Comparison of ENCODE assay signal across 17 cellular contexts in genomic region chr2:235688511-235689426, GRCh38.
"Had no signal": no experiment of that assay in that cellular context is flagged by ENCODE, and none has a peak within 500 bp of the region (broad histone marks: within the 10 kb centered on the region; RNA-seq: fewer than 3 reads in every experiment).

No MANE protein-coding gene starts in this region.

- ATAC-seq: gastroesophageal sphincter; naive thymus-derived CD8-positive, alpha-beta T cell; stimulated activated memory B cell treated with anti-CD40 and anti-IgM and Interleukin-4, amounts not matched to agents 10 μg/mL and 1 μg/mL and 100 μg/mL, for 72 hours had no signal

- H3K36me3 Mint-ChIP-seq: activated naive CD8-positive, alpha-beta T cell treated with anti-CD3 and anti-CD28 coated beads, Interleukin-2, amount 10 ng/mL, durations not matched to agents 7 days and 5 days; naive thymus-derived CD8-positive, alpha-beta T cell; stimulated activated memory B cell treated with anti-CD40 and anti-IgM and Interleukin-4, amounts not matched to agents 10 μg/mL and 1 μg/mL and 100 μg/mL, for 72 hours had no signal

- H3K36me3 ChIP-seq: ascending aorta, gastroesophageal sphincter had no signal

- H3K4me1 ChIP-seq: ascending aorta, SJSA1 had no signal

- DNase-seq: activated CD4-positive, alpha-beta T cell treated with anti-CD3 and anti-CD28 coated beads for 1 hour; activated CD4-positive, alpha-beta T cell treated with anti-CD3 and anti-CD28 coated beads, Interleukin-2, amount 50 U/mL, for 48 hours; activated gamma-delta T cell; activated naive CD8-positive, alpha-beta T cell treated with anti-CD3 and anti-CD28 coated beads, Interleukin-2, amount 10 ng/mL, durations not matched to agents 7 days and 5 days; activated T-cell treated with anti-CD3 and anti-CD28 coated beads, Interleukin-2, amount 50 U/mL, for 48 hours; effector memory CD4-positive, alpha-beta T cell; kidney; naive thymus-derived CD8-positive, alpha-beta T cell; retina; SW 1271 had no signal

- H3K9me3 ChIP-seq: ascending aorta, gastroesophageal sphincter, SJSA1 had no signal

- H3K4me3 Mint-ChIP-seq: activated naive CD8-positive, alpha-beta T cell treated with anti-CD3 and anti-CD28 coated beads, Interleukin-2, amount 10 ng/mL, durations not matched to agents 7 days and 5 days; naive thymus-derived CD8-positive, alpha-beta T cell; stimulated activated memory B cell treated with anti-CD40 and anti-IgM and Interleukin-4, amounts not matched to agents 10 μg/mL and 1 μg/mL and 100 μg/mL, for 72 hours; T-helper 2 cell treated with Interferon-gamma antibody and Interleukin-4, amounts not matched to agents 5 μg/mL and 100 μg/mL, for 36 hours had no signal

- H3K4me3 ChIP-seq: ascending aorta, gastroesophageal sphincter, SJSA1, skin epidermis had no signal

- H3K27ac ChIP-seq: ascending aorta, epithelial cell of prostate, gastroesophageal sphincter, SJSA1, skin epidermis had no signal

- H3K4me1 Mint-ChIP-seq: activated naive CD8-positive, alpha-beta T cell treated with anti-CD3 and anti-CD28 coated beads, Interleukin-2, amount 10 ng/mL, durations not matched to agents 7 days and 5 days; stimulated activated memory B cell treated with anti-CD40 and anti-IgM and Interleukin-4, amounts not matched to agents 10 μg/mL and 1 μg/mL and 100 μg/mL, for 72 hours had no signal

- H3K9me3 Mint-ChIP-seq: activated naive CD8-positive, alpha-beta T cell treated with anti-CD3 and anti-CD28 coated beads, Interleukin-2, amount 10 ng/mL, durations not matched to agents 7 days and 5 days; naive thymus-derived CD8-positive, alpha-beta T cell; stimulated activated memory B cell treated with anti-CD40 and anti-IgM and Interleukin-4, amounts not matched to agents 10 μg/mL and 1 μg/mL and 100 μg/mL, for 72 hours; T-helper 2 cell treated with Interferon-gamma antibody and Interleukin-4, amounts not matched to agents 5 μg/mL and 100 μg/mL, for 36 hours had no signal

- H3K27me3 ChIP-seq: ascending aorta, gastroesophageal sphincter, SJSA1 had no signal

- H3K27ac Mint-ChIP-seq: activated naive CD8-positive, alpha-beta T cell treated with anti-CD3 and anti-CD28 coated beads, Interleukin-2, amount 10 ng/mL, durations not matched to agents 7 days and 5 days; naive thymus-derived CD8-positive, alpha-beta T cell; stimulated activated memory B cell treated with anti-CD40 and anti-IgM and Interleukin-4, amounts not matched to agents 10 μg/mL and 1 μg/mL and 100 μg/mL, for 72 hours; T-helper 2 cell treated with Interferon-gamma antibody and Interleukin-4, amounts not matched to agents 5 μg/mL and 100 μg/mL, for 36 hours had no signal
